17 cellular contexts compared by ENCODE assay signal in the genomic region with DNA sequence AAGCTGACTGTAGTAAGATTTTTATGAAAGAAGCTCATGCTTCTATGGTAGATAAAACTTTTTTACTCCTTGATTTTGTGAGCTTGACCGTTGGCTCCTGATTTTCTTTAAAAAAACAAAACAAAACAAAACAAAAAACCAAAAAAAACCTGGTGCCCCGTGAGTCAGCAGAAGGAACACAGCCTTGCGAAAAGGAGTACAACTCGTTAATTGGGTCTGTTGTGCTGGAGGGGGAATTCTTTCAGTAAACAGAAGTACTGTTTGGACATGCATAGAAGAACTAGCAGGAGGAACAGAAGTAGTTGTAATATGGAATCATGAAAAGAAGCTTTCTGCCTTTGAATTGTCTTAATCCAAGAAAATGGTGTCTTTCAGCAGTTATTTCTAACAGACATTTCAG.
A peak's percentile ranks its signal among the peaks of the same experiment; 100 is the strongest.
DNase-seq lines count a peak whose midpoint lies in the region; ATAC-seq and TF ChIP-seq lines count a peak whose summit lies in the region.
"Had no signal": no experiment of that assay in that cellular context is flagged by ENCODE, and none has a peak within 500 bp of the region (broad histone marks: within the 10 kb centered on the region; RNA-seq: fewer than 3 reads in every experiment).

No MANE protein-coding gene starts in this region.

- H3F3A ChIP-seq in smooth muscle cell (ENCODE audit: low read depth), result no peaks in the 10 kb centered on the region

- H3K4me3 ChIP-seq in RWPE2 (ENCODE audit: severe bottlenecking) (no peak overlapping the region), smooth muscle cell (no peak overlapping the region)

- H2AFZ ChIP-seq in smooth muscle cell (ENCODE audit: low read depth), result no peak overlapping the region

- H3K9me3 Mint-ChIP-seq in effector memory CD8-positive, alpha-beta T cell, result no peaks in the 10 kb centered on the region
- H3K9me3 Mint-ChIP-seq: stimulated activated naive CD8-positive, alpha-beta T cell treated with anti-CD3 and anti-CD28 coated beads, Interleukin-15, Interleukin-2, amounts not matched to agents 100 ng/mL and 50 ng/mL, for 24 hours had no signal

- no peak for TF ChIP-seq CTCF in RWPE2 (IDR thresholded peaks at IDR 0.05; ENCODE audit: poor library complexity, severe bottlenecking)
- no peak for TF ChIP-seq CTCF in smooth muscle cell (IDR thresholded peaks at IDR 0.05; ENCODE audit: borderline replicate concordance, insufficient read depth, poor library complexity, severe bottlenecking)

- H3K9ac ChIP-seq in smooth muscle cell (ENCODE audit: low read depth), result no peak overlapping the region

- H3K27me3 ChIP-seq in RWPE2 (ENCODE audit: insufficient read depth, poor library complexity, severe bottlenecking), result no peaks in the 10 kb centered on the region
- no peaks in the 10 kb centered on the region for H3K27me3 ChIP-seq in smooth muscle cell (ENCODE audit: low read depth)
- H3K27me3 ChIP-seq: BE2C had no signal

- H3K36me3 Mint-ChIP-seq in effector memory CD8-positive, alpha-beta T cell (ENCODE audit: insufficient read depth), result peaks cover 92% of the 10 kb centered on the region

- DNase-seq in EH (ENCODE audit: low read depth) (peak; percentile 31), RWPE2 (ENCODE audit: low spot score) (no peak), smooth muscle cell (lab: John Stamatoyannopoulos, UW; ENCODE audit: unreplicated experiment) (no peak), DMS114 treated with DMSO at 0.1 percent for 48 hours (lab: John Stamatoyannopoulos, UW; ENCODE audit: unreplicated experiment) (no peak), occipital lobe (lab: John Stamatoyannopoulos, UW) (no peak), substantia nigra (lab: John Stamatoyannopoulos, UW) (no peak)
- no peak for DNase-seq in effector memory CD8-positive, alpha-beta T cell
- DNase-seq: activated gamma-delta T cell; aorta; BE2C; dermis blood vessel endothelial cell; left colon; NCI-H2029; NCI-H524; stimulated activated CD4-positive, alpha-beta T cell treated with anti-CD3 and anti-CD28 coated beads, Interleukin-12 subunit alpha, Interleukin-12 subunit beta, amount 100 ng/mL, for 4 hours had no signal

- H4K20me1 ChIP-seq in smooth muscle cell (ENCODE audit: low read depth), result no peaks in the 10 kb centered on the region

- H3K4me1 Mint-ChIP-seq in effector memory CD8-positive, alpha-beta T cell (ENCODE audit: low read depth in 2 of 2), result no peaks in the 10 kb centered on the region

- H3K27ac ChIP-seq in RWPE2 (ENCODE audit: poor library complexity, severe bottlenecking), result peak overlapping the region; percentile 65
- peak overlapping the region; percentile 11 for H3K27ac ChIP-seq in smooth muscle cell (ENCODE audit: low read depth)
- H3K27ac ChIP-seq in substantia nigra (ENCODE audit: low read depth, low read length, poor library complexity, severe bottlenecking), result no peak overlapping the region

- H3K4me1 ChIP-seq in RWPE2 (ENCODE audit: insufficient read depth, poor library complexity, severe bottlenecking) (peaks cover 33% of the 10 kb centered on the region), smooth muscle cell (ENCODE audit: low read depth) (no peaks in the 10 kb centered on the region)
- H3K4me1 ChIP-seq: BE2C had no signal

- H3K36me3 ChIP-seq in RWPE2 (ENCODE audit: low read depth), result peaks cover 92% of the 10 kb centered on the region
- no peaks in the 10 kb centered on the region for H3K36me3 ChIP-seq in smooth muscle cell (ENCODE audit: low read depth)
- H3K36me3 ChIP-seq: BE2C had no signal

- ATAC-seq in RWPE2 (ENCODE audit: low read depth) (no peak), esophagus mucosa (peak; percentile 72)
- no peak for ATAC-seq in effector memory CD8-positive, alpha-beta T cell (replicated peaks)
- ATAC-seq: left colon had no signal

- H3K79me2 ChIP-seq in smooth muscle cell (ENCODE audit: low read depth), result no peaks in the 10 kb centered on the region

- peak overlapping the region; percentile 23 for H3K4me2 ChIP-seq in smooth muscle cell

- H3K27me3 Mint-ChIP-seq in effector memory CD8-positive, alpha-beta T cell, result no peaks in the 10 kb centered on the region
- H3K27me3 Mint-ChIP-seq: stimulated activated naive CD8-positive, alpha-beta T cell treated with anti-CD3 and anti-CD28 coated beads, Interleukin-15, Interleukin-2, amounts not matched to agents 100 ng/mL and 50 ng/mL, for 24 hours had no signal

- no peaks in the 10 kb centered on the region for H3K9me3 ChIP-seq in RWPE2 (ENCODE audit: severe bottlenecking)
- H3K9me3 ChIP-seq in smooth muscle cell (replicated peaks; ENCODE audit: low read depth), result no peaks in the 10 kb centered on the region
- H3K9me3 ChIP-seq: BE2C had no signal

- H3K27ac Mint-ChIP-seq in effector memory CD8-positive, alpha-beta T cell, result peak overlapping the region in 1 of 2 donors; percentile 39

- no peak overlapping the region for H3K4me3 Mint-ChIP-seq in effector memory CD8-positive, alpha-beta T cell
- H3K4me3 Mint-ChIP-seq: stimulated activated naive CD8-positive, alpha-beta T cell treated with anti-CD3 and anti-CD28 coated beads, Interleukin-15, Interleukin-2, amounts not matched to agents 100 ng/mL and 50 ng/mL, for 24 hours had no signal

- WGBS in smooth muscle cell (ENCODE audit: low lambda C conversion rate), result 55% methylated on average over 4 of the region's 4 CpGs
